In genomic region chr1:64268653-64269557, GRCh38 we compare ENCODE assay signal across 8 cellular contexts.
DNase-seq lines count a peak whose midpoint lies in the region; ATAC-seq and TF ChIP-seq lines count a peak whose summit lies in the region.

No MANE protein-coding gene starts in this region.

- 35 to 42% methylated on average over 15 to 23 of the region's 23 CpGs for WGBS in transverse colon (ENCODE audit: low coverage in 1 of 2), 2 donors

- no peaks in the 10 kb centered on the region for H3K9me3 ChIP-seq in AG04450 (ENCODE audit: control insufficient read depth, insufficient read depth, low read length)
- H3K9me3 ChIP-seq in transverse colon: no peaks in the 10 kb centered on the region

- H3K36me3 ChIP-seq in transverse colon: no peaks in the 10 kb centered on the region

- CTCF ChIA-PET in AG04450 (lab: Charles Lee): interaction anchor here (0.6 to 5.6 kb wide), 19 partner anchors 12 to 697 kb away, joined by 3 to 80 read pairs (median 4); partner anchors contain the start of gene JAK1

- H3K27ac ChIP-seq in AG04450 (ENCODE audit: low read depth, low read length): no peak overlapping the region
- H3K27ac ChIP-seq in transverse colon: no peak overlapping the region

- intact Hi-C loops in transverse colon (cut with DNase I; ENCODE audit: low total_unique reads): loop anchor here (5.0 kb wide), 2 partner anchors 408 to 553 kb away; no protein-coding TSS in a partner anchor

- POLR2A ChIA-PET in AG04450 (lab: Yijun Ruan, JAX): no interaction called here

- H3K4me1 ChIP-seq in transverse colon: peaks cover 0 to 6% (median 0%) of the 10 kb centered on the region in 4 donors

- peak; percentile 65 for DNase-seq in AG04450 (ENCODE audit: low read depth, low spot score)
- peak; percentile 47 for DNase-seq in KBM-7
- peak; percentile 76 for DNase-seq in OCI-M1 (lab: John Stamatoyannopoulos, UW)
- peak; percentile 34 for DNase-seq in activated T-cell treated with anti-CD3 and anti-CD28 coated beads, Interleukin-2, amount 50 U/mL, for 1 hour
- peak; percentile 93 for DNase-seq in fibroblast of pulmonary artery (ENCODE audit: low read depth)
- DNase-seq in omental fat pad (ENCODE audit: low spot score): peak; percentile 42
- peak; percentile 69 for DNase-seq in transverse colon

- in situ Hi-C loops in KBM-7 (cut with MboI; ENCODE audit: low pct_unique_long_range_greater_than_20kb, low sequenced_read_pairs): loop anchor here (25.0 kb wide), 1 partner anchor 568 kb away; no protein-coding TSS in a partner anchor
- in situ Hi-C loops in transverse colon (cut with MboI; ENCODE audit: low pct_ligation_motif_present in 1 of 4, low pct_unique_long_range_greater_than_20kb in 1 of 4, low sequenced_read_pairs in 3 of 4): loop anchor here (10.0 to 25.0 kb wide), 6 partner anchors 393 to 568 kb away; no protein-coding TSS in a partner anchor

- ATAC-seq in GM18867 (IDR thresholded peaks at IDR 0.05; ENCODE audit: unreplicated experiment) (peak; percentile 74), omental fat pad (ENCODE audit: low FRiP score) (peak; percentile 53)

- TF ChIP-seq CTCF in AG04450 (IDR thresholded peaks at IDR 0.05; ENCODE audit: low read depth, low read length) (peak; percentile 80), fibroblast of pulmonary artery (IDR thresholded peaks at IDR 0.05; ENCODE audit: low read length, missing control alignments) (peak; percentile 71), omental fat pad (IDR thresholded peaks at IDR 0.05) (peak in 1 of 3 donors; percentile 46), transverse colon (IDR thresholded peaks at IDR 0.05) (peak; percentile 71 to 84 (median 78))

- no peak for TF ChIP-seq EP300 in transverse colon (IDR thresholded peaks at IDR 0.05; ENCODE audit: low read depth)

- H3K27me3 ChIP-seq in AG04450 (ENCODE audit: control insufficient read depth, insufficient read depth, low read length) (peaks cover 6% of the 10 kb centered on the region), transverse colon (no peaks in the 10 kb centered on the region)

- TF ChIP-seq POLR2A in transverse colon (IDR thresholded peaks at IDR 0.05): no peak

- H3K4me3 ChIP-seq in AG04450 (ENCODE audit: low read depth, low read length) (no peak overlapping the region), fibroblast of pulmonary artery (replicated peaks; ENCODE audit: low read depth, low read length) (no peak overlapping the region), transverse colon (peak overlapping the region in 2 of 4 donors; percentile 12 to 17)

Comparison
In these comparisons a context has a peak if more than half of its experiments do, and no peak if none do; other contexts are left out.
1. DNase-seq: peak in every context shown above with its lines; median percentile 93 in fibroblast of pulmonary artery; 76 in OCI-M1; 69 in transverse colon; 65 in AG04450; 47 in KBM-7; 42 in omental fat pad; 34 in activated T-cell treated with anti-CD3 and anti-CD28 coated beads, Interleukin-2, amount 50 U/mL, for 1 hour.